16 cellular contexts compared by ENCODE assay signal in the genomic region with DNA sequence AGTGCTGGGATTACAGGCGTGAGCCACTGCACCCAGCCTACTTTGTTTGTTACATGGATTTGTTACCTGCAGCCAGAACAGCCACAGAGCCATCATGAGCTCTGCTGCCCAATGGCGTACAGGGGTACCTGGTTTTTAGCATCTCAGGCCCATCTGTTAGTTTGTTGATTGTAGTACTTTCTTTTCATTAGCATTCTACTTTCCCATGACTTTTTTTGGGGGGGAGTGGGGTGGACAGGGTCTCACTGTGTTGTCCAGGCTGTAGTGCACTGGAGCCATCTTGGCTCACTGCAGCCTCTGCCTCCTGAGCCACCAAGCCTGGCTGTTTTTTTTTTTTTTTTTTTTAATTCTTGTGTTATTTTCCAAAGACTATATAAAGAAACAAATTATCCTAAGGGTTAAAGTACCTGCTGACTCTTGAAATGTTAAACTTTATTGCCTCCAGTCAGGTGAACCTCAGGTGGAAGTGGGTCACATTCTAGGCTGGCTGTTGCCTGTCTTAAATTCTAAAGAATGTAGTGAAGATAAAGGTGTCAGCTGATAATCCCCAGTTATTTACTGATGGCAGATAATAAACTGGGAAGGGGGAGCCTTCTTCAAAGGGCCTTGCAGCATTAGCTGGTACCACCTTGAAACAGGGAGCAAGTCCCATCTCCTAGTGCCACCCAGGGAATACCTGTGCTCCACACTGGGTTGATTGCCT. TPM values are rescaled to one million over a fixed set of nuclear protein-coding genes. Genes with fewer than 3 reads are reported as not detected.
DNase-seq lines count a peak whose midpoint lies in the region; ATAC-seq and TF ChIP-seq lines count a peak whose summit lies in the region.
"Had no signal": no experiment of that assay in that cellular context is flagged by ENCODE, and none has a peak within 500 bp of the region (broad histone marks: within the 10 kb centered on the region; RNA-seq: fewer than 3 reads in every experiment).

No MANE protein-coding gene starts in this region.

- POLR2A ChIA-PET in HEK293 (lab: Yijun Ruan, JAX): interaction anchor here (1.0 to 1.5 kb wide), 3 partner anchors 10 to 20 kb away, joined by 3 to 5 read pairs (median 4); partner anchors contain the start of genes HSPA1B and NEU1

- intact Hi-C loops in mucosa of descending colon (cut with DNase I, micrococcal nuclease): no loop called here
- intact Hi-C loops in heart left ventricle (cut with DNase I): no loop called here
- intact Hi-C loops in left lung (cut with DNase I): no loop called here

- DNase-seq in epidermal melanocyte (ENCODE audit: insufficient read length, low spot score) (peak; percentile 19), mucosa of descending colon (no peak), heart left ventricle (no peak), SK-N-DZ (ENCODE audit: low spot score) (no peak), left lung (no peak)
- DNase-seq: ACHN; BE2C; C1 segment of cervical spinal cord; CD4-positive, CD25-positive, alpha-beta regulatory T cell; CD8-positive, alpha-beta memory T cell; COR-L47; GM23248; HFFc6 had no signal

- TF ChIP-seq CTCF in HEK293 (tag by site-specific recombination; IDR thresholded peaks at IDR 0.05) (no peak), mucosa of descending colon (IDR thresholded peaks at IDR 0.05) (no peak), heart left ventricle (IDR thresholded peaks at IDR 0.05) (no peak), left lung (IDR thresholded peaks at IDR 0.05) (no peak)

- H3K9me3 ChIP-seq in HEK293 (ENCODE audit: control insufficient read depth, insufficient read depth, low read depth, low read length) (no peaks in the 10 kb centered on the region), mucosa of descending colon (no peaks in the 10 kb centered on the region), heart left ventricle (no peaks in the 10 kb centered on the region), left lung (no peaks in the 10 kb centered on the region)
- H3K9me3 ChIP-seq: BE2C, HAP-1 had no signal

- no peaks in the 10 kb centered on the region for H3K27me3 ChIP-seq in heart left ventricle
- no peaks in the 10 kb centered on the region for H3K27me3 ChIP-seq in left lung
- H3K27me3 ChIP-seq: BE2C had no signal

- H3K27ac ChIP-seq in HEK293 (ENCODE audit: extremely low read depth, low read depth, low read length): no peak overlapping the region
- H3K27ac ChIP-seq in heart left ventricle: no peak overlapping the region
- H3K27ac ChIP-seq in left lung: no peak overlapping the region
- H3K27ac ChIP-seq: GM23248 had no signal

- CTCF ChIA-PET in HEK293 (lab: Yijun Ruan, JAX): interaction anchor here (0.6 to 0.8 kb wide), 2 partner anchors 11 to 83 kb away, joined by 3 to 4 read pairs; no protein-coding TSS in a partner anchor

- H3K4me3 ChIP-seq in HEK293 (ENCODE audit: low read depth, low read length) (no peak overlapping the region), mucosa of descending colon (no peak overlapping the region), heart left ventricle (no peak overlapping the region), left lung (no peak overlapping the region)
- H3K4me3 ChIP-seq: GM23248, HAP-1 had no signal

- WGBS in heart left ventricle, 4 donors: 91 to 100% (median 93%) methylated on average over 2 of the region's 2 CpGs

- H3K36me3 ChIP-seq in HEK293 (ENCODE audit: control insufficient read depth in 2 of 2, insufficient read depth in 1 of 2, low read length in 2 of 2): no peaks in the 10 kb centered on the region; a peak in 1 of 3 replicates
- no peaks in the 10 kb centered on the region for H3K36me3 ChIP-seq in mucosa of descending colon (ENCODE audit: low read depth)
- peaks cover 0 to 3% (median 0%) of the 10 kb centered on the region in 9 donors for H3K36me3 ChIP-seq in heart left ventricle
- no peaks in the 10 kb centered on the region for H3K36me3 ChIP-seq in left lung
- H3K36me3 ChIP-seq: BE2C, HAP-1 had no signal

- no peak for TF ChIP-seq POLR2A in heart left ventricle (IDR thresholded peaks at IDR 0.05)

- H3K4me1 ChIP-seq in HEK293 (ENCODE audit: control insufficient read depth, insufficient read depth, low read length) (no peaks in the 10 kb centered on the region), mucosa of descending colon (ENCODE audit: low read depth) (no peaks in the 10 kb centered on the region), heart left ventricle (no peaks in the 10 kb centered on the region), left lung (no peaks in the 10 kb centered on the region)
- H3K4me1 ChIP-seq: BE2C, HAP-1 had no signal

- ATAC-seq in mucosa of descending colon (peak; percentile 40), heart left ventricle (no peak), left lung (no peak)

TF ChIP-seq in HEK293, 187 proteins besides CTCF, POLR2A, EP300 and RAD21:
- TF ChIP-seq GFI1B (tag by site-specific recombination; IDR thresholded peaks at IDR 0.05): no peak
- TF ChIP-seq SCRT1 (tag by site-specific recombination; IDR thresholded peaks at IDR 0.05; ENCODE audit: borderline replicate concordance): no peak
- peak; percentile 52; the same call in 1 of the 2 replicates for TF ChIP-seq ZNF121 (tag by site-specific recombination; IDR thresholded peaks at IDR 0.05)

RNA-seq across cellular contexts. Expression of gene NEU1, which starts 15.2 kb away (rescaled TPM):
- total RNA-seq in mucosa of descending colon (10 to 100 TPM; 44.0 to 65.7 (median 45.0) TPM), heart left ventricle (10 to 100 TPM; 18.7 to 39.5 (median 27.6) TPM), left lung (100 to 1,000 TPM in 1 of 2 donors, 10 to 100 TPM in 1; 90.4 to 106 TPM)
- 10 to 100 TPM; 19.1 to 63.1 TPM for polyA plus RNA-seq in heart left ventricle
- polyA plus RNA-seq in SK-N-DZ (2014; cell fraction: cytosol; rRNA removed): 20.1 and 25.1 TPM in 2 replicates
- polyA plus RNA-seq in SK-N-DZ (2014; cell fraction: nucleus; rRNA removed): 20.6 and 22.0 TPM in 2 replicates

RNA-seq across cellular contexts. Expression of gene HSPA1B, which starts 19.9 kb away (rescaled TPM):
- total RNA-seq in mucosa of descending colon (100 to 1,000 TPM; 172 to 254 (median 200) TPM), heart left ventricle (100 to 1,000 TPM; 120 to 306 (median 146) TPM), left lung (100 to 1,000 TPM; 104 to 180 TPM)
- polyA plus RNA-seq in heart left ventricle: 100 to 1,000 TPM in 1 of 2 donors, 10 to 100 TPM in 1; 35.2 to 149 TPM
- polyA plus RNA-seq in SK-N-DZ (2014; cell fraction: cytosol; rRNA removed): 123 and 146 TPM in 2 replicates
- 56.5 and 70.3 TPM in 2 replicates for polyA plus RNA-seq in SK-N-DZ (2014; cell fraction: nucleus; rRNA removed)

RNA-seq across cellular contexts. Expression of gene SLC44A4, which starts 31.4 kb away (rescaled TPM):
- 100 to 1,000 TPM; 332 to 795 (median 740) TPM for total RNA-seq in mucosa of descending colon
- total RNA-seq in heart left ventricle: not detected
- polyA plus RNA-seq in heart left ventricle: under 1 TPM in 1 of 2 donors, not detected in 1; 0.07 TPM
- polyA plus RNA-seq in SK-N-DZ (2014; cell fraction: cytosol; rRNA removed): 0.07 and 0.14 TPM in 2 replicates
- polyA plus RNA-seq in SK-N-DZ (2014; cell fraction: nucleus; rRNA removed): not detected in 2 replicates
- 10 to 100 TPM; 37.5 to 78.8 TPM for total RNA-seq in left lung
- total RNA-seq: CD8-positive, alpha-beta memory T cell; GM23248; H4 had no signal
- polyA plus RNA-seq: CD4-positive, CD25-positive, alpha-beta regulatory T cell; CD8-positive, alpha-beta memory T cell; GM23248 had no signal

RNA-seq across cellular contexts. Expression of gene HSPA1A, which starts 32.1 kb away (rescaled TPM):
- total RNA-seq in mucosa of descending colon (100 to 1,000 TPM in 2 of 3 donors, 10 to 100 TPM in 1; 73.6 to 274 (median 107) TPM), heart left ventricle (100 to 1,000 TPM; 169 to 412 (median 197) TPM), left lung (100 to 1,000 TPM; 155 to 205 TPM)
- polyA plus RNA-seq in heart left ventricle: 100 to 1,000 TPM; 157 to 179 TPM
- 4.6 and 6.6 TPM in 2 replicates for polyA plus RNA-seq in SK-N-DZ (2014; cell fraction: cytosol; rRNA removed)
- 0.94 and 3.3 TPM in 2 replicates for polyA plus RNA-seq in SK-N-DZ (2014; cell fraction: nucleus; rRNA removed)

RNA-seq across cellular contexts. Expression of gene HSPA1L, which starts 32.3 kb away (rescaled TPM):
- total RNA-seq in mucosa of descending colon: 1 to 10 TPM; 1.2 to 3.4 (median 1.3) TPM
- 1 to 10 TPM; 1.3 to 3.6 (median 1.8) TPM for total RNA-seq in heart left ventricle
- 1 to 10 TPM in 1 of 2 donors, under 1 TPM in 1; 0.95 to 1.9 TPM for polyA plus RNA-seq in heart left ventricle
- 0.24 and 0.27 TPM in 2 replicates for polyA plus RNA-seq in SK-N-DZ (2014; cell fraction: cytosol; rRNA removed)
- polyA plus RNA-seq in SK-N-DZ (2014; cell fraction: nucleus; rRNA removed): 0.10 and 0.12 TPM in 2 replicates
- total RNA-seq in left lung: 1 to 10 TPM in 1 of 2 donors, under 1 TPM in 1; 0.99 to 1.2 TPM

Comparison
In these comparisons a context has a peak if more than half of its experiments do, and no peak if none do; other contexts are left out.
1. RNA of gene SLC44A4, which starts 31.4 kb away (total RNA-seq): 332 to 795 TPM in mucosa of descending colon and 37.5 to 78.8 TPM in left lung; not detected in heart left ventricle; every median in the first group is over 10 times any median in the second.